Comparison of ENCODE assay signal across 33 cellular contexts in the genomic region with DNA sequence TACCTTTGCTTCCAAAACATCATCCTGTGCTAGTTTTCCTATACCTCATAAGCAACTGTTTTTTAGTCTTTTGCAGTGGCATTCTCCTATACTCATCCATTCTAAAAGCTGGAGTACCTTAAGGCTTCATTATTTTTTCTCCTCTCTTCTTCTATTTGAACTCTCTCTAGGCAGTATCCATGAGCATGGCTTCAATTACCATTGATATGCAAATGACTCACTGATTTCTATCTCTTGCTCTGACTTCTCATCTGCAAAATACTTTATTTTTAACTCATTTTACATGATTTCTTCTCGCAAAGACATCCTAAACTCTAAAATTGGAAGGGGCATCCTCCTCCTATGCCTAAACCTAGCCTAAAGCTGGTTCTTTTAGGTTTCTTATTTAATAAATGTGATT.
"Had no signal": no experiment of that assay in that cellular context is flagged by ENCODE, and none has a peak within 500 bp of the region (broad histone marks: within the 10 kb centered on the region; RNA-seq: fewer than 3 reads in every experiment).

No MANE protein-coding gene starts in this region.

- H3K27ac Mint-ChIP-seq: activated CD4-positive, alpha-beta memory T cell treated with anti-CD3 and anti-CD28 coated beads, Interleukin-2, amount 10 ng/mL, durations not matched to agents 7 days and 5 days; activated CD4-positive, alpha-beta T cell treated with anti-CD3 and anti-CD28 coated beads for 36 hours; activated CD4-positive, alpha-beta T cell treated with anti-CD3 and anti-CD28 coated beads, Interleukin-2, amount 10 ng/mL, durations not matched to agents 7 days and 5 days; activated naive CD4-positive, alpha-beta T cell treated with anti-CD3 and anti-CD28 coated beads, Interleukin-2, amount 10 ng/mL, durations not matched to agents 7 days and 5 days; activated naive CD8-positive, alpha-beta T cell; activated T-cell treated with anti-CD3 and anti-CD28 coated beads, Interleukin-2, amount 50 U/mL, for 24 hours; activated T-cell treated with anti-CD3 and anti-CD28 coated beads, Interleukin-2, amount 50 U/mL, for 72 hours; effector memory CD8-positive, alpha-beta T cell; T-helper 17 cell; T-helper 2 cell treated with Interferon-gamma antibody and Interleukin-4, amounts not matched to agents 5 μg/mL and 100 μg/mL, for 36 hours had no signal

- H3K27me3 ChIP-seq: adrenal gland, body of pancreas, esophagus muscularis mucosa, foreskin keratinocyte, gastrocnemius medialis, heart right ventricle, hepatocyte had no signal

- H3K4me1 ChIP-seq: adrenal gland, body of pancreas, esophagus muscularis mucosa, gastrocnemius medialis, heart right ventricle had no signal

- H3K79me2 ChIP-seq: hepatocyte had no signal

- ATAC-seq: activated CD4-positive, alpha-beta T cell treated with anti-CD3 and anti-CD28 coated beads for 36 hours; activated T-cell treated with anti-CD3 and anti-CD28 coated beads, Interleukin-2, amount 50 U/mL, for 72 hours; body of pancreas; effector memory CD8-positive, alpha-beta T cell; foreskin keratinocyte; gastrocnemius medialis; heart right ventricle; T-helper 17 cell had no signal

- H3K4me1 Mint-ChIP-seq: activated CD4-positive, alpha-beta memory T cell treated with anti-CD3 and anti-CD28 coated beads, Interleukin-2, amount 10 ng/mL, durations not matched to agents 7 days and 5 days; activated CD4-positive, alpha-beta T cell treated with anti-CD3 and anti-CD28 coated beads for 36 hours; activated CD4-positive, alpha-beta T cell treated with anti-CD3 and anti-CD28 coated beads, Interleukin-2, amount 10 ng/mL, durations not matched to agents 7 days and 5 days; activated naive CD4-positive, alpha-beta T cell treated with anti-CD3 and anti-CD28 coated beads, Interleukin-2, amount 10 ng/mL, durations not matched to agents 7 days and 5 days; T-helper 17 cell had no signal

- H3K27me3 Mint-ChIP-seq: activated CD4-positive, alpha-beta memory T cell treated with anti-CD3 and anti-CD28 coated beads, Interleukin-2, amount 10 ng/mL, durations not matched to agents 7 days and 5 days; activated CD4-positive, alpha-beta T cell treated with anti-CD3 and anti-CD28 coated beads for 36 hours; activated CD4-positive, alpha-beta T cell treated with anti-CD3 and anti-CD28 coated beads, Interleukin-2, amount 10 ng/mL, durations not matched to agents 7 days and 5 days; activated naive CD4-positive, alpha-beta T cell treated with anti-CD3 and anti-CD28 coated beads, Interleukin-2, amount 10 ng/mL, durations not matched to agents 7 days and 5 days; activated naive CD8-positive, alpha-beta T cell; activated T-cell treated with anti-CD3 and anti-CD28 coated beads, Interleukin-2, amount 50 U/mL, for 24 hours; effector memory CD8-positive, alpha-beta T cell; T-helper 17 cell had no signal

- H3K4me3 ChIP-seq: adrenal gland, body of pancreas, esophagus muscularis mucosa, gastrocnemius medialis, heart right ventricle, hepatocyte had no signal

- H2AFZ ChIP-seq: hepatocyte had no signal

- H3K9me3 Mint-ChIP-seq: activated CD4-positive, alpha-beta memory T cell treated with anti-CD3 and anti-CD28 coated beads, Interleukin-2, amount 10 ng/mL, durations not matched to agents 7 days and 5 days; activated CD4-positive, alpha-beta T cell treated with anti-CD3 and anti-CD28 coated beads, Interleukin-2, amount 10 ng/mL, durations not matched to agents 7 days and 5 days had no signal

- DNase-seq: activated CD4-positive, alpha-beta memory T cell treated with anti-CD3 and anti-CD28 coated beads, Interleukin-2, amount 10 ng/mL, durations not matched to agents 7 days and 5 days; activated CD4-positive, alpha-beta T cell treated with anti-CD3 and anti-CD28 coated beads for 36 hours; activated CD4-positive, alpha-beta T cell treated with anti-CD3 and anti-CD28 coated beads, Interleukin-2, amount 10 ng/mL, durations not matched to agents 7 days and 5 days; activated CD4-positive, alpha-beta T cell treated with anti-CD3 and anti-CD28 coated beads, Interleukin-2, amount 50 U/mL, for 4 hours; activated CD4-positive, CD25-positive, alpha-beta regulatory T cell; activated CD4-positive, CD25-positive, alpha-beta regulatory T cell treated with anti-CD3 and anti-CD28 coated beads, Interleukin-2, amount 50 U/mL, for 72 hours; activated CD8-positive, alpha-beta memory T cell treated with anti-CD3 and anti-CD28 coated beads, Interleukin-2, amount 50 U/mL, for 48 hours; activated gamma-delta T cell; activated naive CD4-positive, alpha-beta T cell; activated naive CD4-positive, alpha-beta T cell treated with anti-CD3 and anti-CD28 coated beads, Interleukin-2, amount 10 ng/mL, durations not matched to agents 7 days and 5 days; activated T-cell treated with anti-CD3 and anti-CD28 coated beads for 4 hours; activated T-cell treated with anti-CD3 and anti-CD28 coated beads, Interleukin-2, amount 50 U/mL, for 24 hours; activated T-cell treated with anti-CD3 and anti-CD28 coated beads, Interleukin-2, amount 50 U/mL, for 72 hours; adrenal gland; amygdala; aorta; body of pancreas; caudate nucleus; cortex of kidney; dermis blood vessel endothelial cell; effector CD4-positive, alpha-beta T cell; effector memory CD8-positive, alpha-beta T cell; erythroblast; foreskin keratinocyte; gastrocnemius medialis; heart right ventricle; T-helper 17 cell; T1000; WERI-Rb-1 had no signal

- H3K4me2 ChIP-seq: hepatocyte had no signal

- H3K36me3 ChIP-seq: adrenal gland, esophagus muscularis mucosa, gastrocnemius medialis, heart right ventricle, WERI-Rb-1 had no signal

- H3K36me3 Mint-ChIP-seq: activated naive CD4-positive, alpha-beta T cell treated with anti-CD3 and anti-CD28 coated beads, Interleukin-2, amount 10 ng/mL, durations not matched to agents 7 days and 5 days; activated naive CD8-positive, alpha-beta T cell had no signal

- H3K9me3 ChIP-seq: adrenal gland, body of pancreas, esophagus muscularis mucosa, gastrocnemius medialis had no signal

- H3K27ac ChIP-seq: adrenal gland, body of pancreas, esophagus muscularis mucosa, foreskin keratinocyte, gastrocnemius medialis, heart right ventricle, hepatocyte, WERI-Rb-1 had no signal

- H3K4me3 Mint-ChIP-seq: activated CD4-positive, alpha-beta memory T cell treated with anti-CD3 and anti-CD28 coated beads, Interleukin-2, amount 10 ng/mL, durations not matched to agents 7 days and 5 days; activated CD4-positive, alpha-beta T cell treated with anti-CD3 and anti-CD28 coated beads for 36 hours; activated CD4-positive, alpha-beta T cell treated with anti-CD3 and anti-CD28 coated beads, Interleukin-2, amount 10 ng/mL, durations not matched to agents 7 days and 5 days; activated naive CD4-positive, alpha-beta T cell treated with anti-CD3 and anti-CD28 coated beads, Interleukin-2, amount 10 ng/mL, durations not matched to agents 7 days and 5 days; activated naive CD8-positive, alpha-beta T cell; activated T-cell treated with anti-CD3 and anti-CD28 coated beads, Interleukin-2, amount 50 U/mL, for 24 hours; activated T-cell treated with anti-CD3 and anti-CD28 coated beads, Interleukin-2, amount 50 U/mL, for 72 hours; effector memory CD8-positive, alpha-beta T cell; T-helper 17 cell; T-helper 2 cell treated with Interferon-gamma antibody and Interleukin-4, amounts not matched to agents 5 μg/mL and 100 μg/mL, for 36 hours had no signal
